In the genomic region with DNA sequence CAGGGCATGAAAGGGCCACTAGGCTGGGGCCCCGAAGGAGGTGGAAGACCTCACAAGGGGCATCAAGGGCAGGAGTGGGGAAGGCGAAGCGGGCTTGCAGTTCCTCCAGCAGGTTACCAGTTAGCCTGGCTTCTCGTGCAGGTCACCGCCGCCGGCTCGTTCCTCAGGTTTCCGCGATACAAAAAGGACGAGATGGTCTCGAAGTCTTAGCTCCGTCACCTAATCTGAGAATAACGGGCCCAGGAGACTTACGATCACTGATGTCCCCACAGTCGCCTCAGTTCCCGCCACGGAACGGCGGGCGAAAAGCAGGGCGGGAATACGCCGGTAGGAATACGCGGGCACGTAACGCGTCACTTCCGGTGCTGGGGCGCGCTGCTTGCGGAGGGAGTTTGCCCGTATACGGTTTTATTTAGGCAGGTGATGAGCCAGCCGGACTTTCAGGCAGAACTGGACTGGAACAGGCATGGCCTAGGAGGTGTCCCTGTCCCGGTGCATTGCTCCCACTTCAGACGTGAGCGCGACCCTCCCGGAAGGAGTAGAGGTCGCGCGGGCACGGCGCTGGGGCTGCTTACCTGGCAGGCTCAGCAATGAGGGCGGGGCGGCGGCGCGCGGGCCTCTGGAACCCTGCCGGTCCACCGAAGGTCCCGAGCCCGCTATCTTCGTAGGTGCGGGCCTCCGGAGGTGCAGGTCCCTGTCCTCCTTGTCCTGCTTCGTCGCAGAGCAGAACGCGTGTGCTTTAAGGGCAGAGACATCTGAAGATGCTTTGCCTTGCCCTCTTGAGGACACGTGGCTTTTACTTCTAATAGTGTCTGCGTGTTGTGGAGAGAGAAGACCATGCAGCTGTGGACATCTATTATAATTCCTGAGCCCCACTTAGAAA, we compare ENCODE assay signal across 8 cellular contexts. TPM values are rescaled to one million over a fixed set of nuclear protein-coding genes. Genes with fewer than 3 reads are reported as not detected.
DNase-seq lines count a peak whose midpoint lies in the region; ATAC-seq and TF ChIP-seq lines count a peak whose summit lies in the region.

A gene with protein sequence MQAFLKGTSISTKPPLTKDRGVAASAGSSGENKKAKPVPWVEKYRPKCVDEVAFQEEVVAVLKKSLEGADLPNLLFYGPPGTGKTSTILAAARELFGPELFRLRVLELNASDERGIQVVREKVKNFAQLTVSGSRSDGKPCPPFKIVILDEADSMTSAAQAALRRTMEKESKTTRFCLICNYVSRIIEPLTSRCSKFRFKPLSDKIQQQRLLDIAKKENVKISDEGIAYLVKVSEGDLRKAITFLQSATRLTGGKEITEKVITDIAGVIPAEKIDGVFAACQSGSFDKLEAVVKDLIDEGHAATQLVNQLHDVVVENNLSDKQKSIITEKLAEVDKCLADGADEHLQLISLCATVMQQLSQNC (minus strand): TSS at position 310 of the 883 bp plus-strand sequence. CDS start 1,769 bp downstream, outside the sequence.

- CTCF ChIA-PET in activated B cell treated with CpG ODN at 0.5 μM for 24 hours (lab: Charles Lee), result no interaction called here

- H3K36me3 Mint-ChIP-seq in activated B cell treated with CpG ODN at 0.5 μM for 24 hours (ENCODE audit: low read depth), result peaks cover 16% of the 10 kb centered on the region

- peaks cover 17% of the 10 kb centered on the region for H3K4me1 Mint-ChIP-seq in activated B cell treated with CpG ODN at 0.5 μM for 24 hours

- intact Hi-C loops in activated B cell treated with CpG ODN at 0.5 μM for 24 hours (cut with micrococcal nuclease), result loop anchor here (1.0 to 10.0 kb wide), 4 partner anchors 21 to 462 kb away; a partner anchor contains a TSS

- peak within 1 kb of the TSS; percentile 91 for H3K27ac Mint-ChIP-seq in activated B cell treated with CpG ODN at 0.5 μM for 24 hours

- in situ Hi-C loops in ACHN (cut with HindIII; ENCODE audit: low pct_ligation_motif_present, low pct_unique_long_range_greater_than_20kb, low sequenced_read_pairs), result no loop called here

- no peaks in the 10 kb centered on the region for H3K9me3 Mint-ChIP-seq in activated B cell treated with CpG ODN at 0.5 μM for 24 hours

- TF ChIP-seq CTCF in activated B cell treated with CpG ODN at 0.5 μM for 24 hours (IDR thresholded peaks at IDR 0.05), result no peak

- H3K4me3 Mint-ChIP-seq in activated B cell treated with CpG ODN at 0.5 μM for 24 hours, result peak within 1 kb of the TSS; percentile 96

- POLR2A ChIA-PET in activated B cell treated with CpG ODN at 0.5 μM for 24 hours (lab: Charles Lee), result interaction anchor here (0.7 to 6.3 kb wide), 9 partner anchors 10 to 34 kb away, joined by 3 to 93 read pairs (median 4); a partner anchor contains a TSS

- ATAC-seq in GM18907 (IDR thresholded peaks at IDR 0.05; ENCODE audit: unreplicated experiment) (peak; percentile 93), HG03108 (IDR thresholded peaks at IDR 0.05; ENCODE audit: unreplicated experiment) (peak; percentile 88), activated B cell treated with CpG ODN at 0.5 μM for 24 hours (ENCODE audit: low read depth) (peak; percentile 86)

- DNase-seq in ACHN (peak; percentile 68), NCI-H2227 (lab: John Stamatoyannopoulos, UW; ENCODE audit: unreplicated experiment) (peak; percentile 91), activated B cell treated with CpG ODN at 0.5 μM for 24 hours (peak; percentile 78), caudate nucleus (lab: John Stamatoyannopoulos, UW) (peak in 60 of 61 donors; percentile 32 to 90 (median 75)), islet precursor cell (peak; percentile 88)
- DNase-seq in stimulated activated CD4-positive, alpha-beta T cell treated with anti-CD3 and anti-CD28 coated beads, Interleukin-12 subunit alpha, Interleukin-12 subunit beta, amount 100 ng/mL, for 4 hours, result peak; percentile 87

- no peaks in the 10 kb centered on the region for H3K27me3 Mint-ChIP-seq in activated B cell treated with CpG ODN at 0.5 μM for 24 hours

- peak within 1 kb of the TSS; percentile 86 for H3K27ac ChIP-seq in caudate nucleus (ENCODE audit: low read depth, low read length)

RNA-seq across cellular contexts. Expression of the gene that starts here (rescaled TPM):
- total RNA-seq in activated B cell treated with CpG ODN at 0.5 μM for 24 hours, result 28.8 and 29.9 TPM in 2 replicates

Comparison
In these comparisons a context has a peak if more than half of its experiments do, and no peak if none do; other contexts are left out.
1. Peak in every context shown above with its lines: DNase-seq, ATAC-seq and H3K27ac ChIP-seq.